26 cellular contexts compared by ENCODE assay signal in the genomic region with DNA sequence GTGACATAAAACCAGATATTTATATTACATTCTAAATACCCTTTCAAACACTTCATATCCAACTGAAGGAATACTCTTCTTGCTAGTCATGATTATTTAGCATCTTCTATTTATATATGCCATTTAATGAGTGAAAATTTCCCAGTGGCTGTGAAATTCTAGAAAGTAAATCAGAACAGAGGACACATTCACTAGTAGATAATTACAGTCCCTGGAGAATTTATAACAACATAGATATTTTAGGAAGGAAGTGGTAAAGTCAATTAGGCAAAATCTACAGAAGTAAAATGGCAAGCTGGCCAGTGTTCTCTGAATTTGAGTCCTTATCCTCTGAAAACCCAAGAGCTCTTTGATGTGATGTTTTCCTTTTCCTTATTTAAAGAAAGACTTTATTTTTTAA.
"Had no signal": no experiment of that assay in that cellular context is flagged by ENCODE, and none has a peak within 500 bp of the region (broad histone marks: within the 10 kb centered on the region; RNA-seq: fewer than 3 reads in every experiment).

No MANE protein-coding gene starts in this region.

- DNase-seq: activated CD4-positive, alpha-beta memory T cell treated with anti-CD3 and anti-CD28 coated beads for 36 hours; activated CD4-positive, alpha-beta T cell treated with anti-CD3 and anti-CD28 coated beads, Interleukin-2, amount 10 ng/mL, durations not matched to agents 7 days and 5 days; activated CD4-positive, CD25-positive, alpha-beta regulatory T cell; activated CD8-positive, alpha-beta memory T cell treated with anti-CD3 and anti-CD28 coated beads for 24 hours; activated effector memory CD4-positive, alpha-beta T cell treated with anti-CD3 and anti-CD28 coated beads, Interleukin-2, amount 50 U/mL, for 16 hours; activated naive CD4-positive, alpha-beta T cell treated with Interleukin-2 at 50 U/mL for 16 hours; activated naive CD8-positive, alpha-beta T cell treated with anti-CD3 and anti-CD28 coated beads, Interleukin-2, amount 50 U/mL, for 24 hours; activated T-cell treated with anti-CD3 and anti-CD28 coated beads, Interleukin-2, amount 50 U/mL, for 4 hours; amniotic stem cell; body of pancreas; central memory CD4-positive, alpha-beta T cell; Kasumi-1; NCI-H1048; NCI-H1694; NCI-H2029; NCI-H2171; NCI-H2227 treated with DMSO at 0.1 percent for 48 hours; NCI-H526; NCI-H82; Peyer's patch; SHP77; T-helper 1 cell had no signal

- H3K4me1 Mint-ChIP-seq: activated CD4-positive, alpha-beta T cell treated with anti-CD3 and anti-CD28 coated beads, Interleukin-2, amount 10 ng/mL, durations not matched to agents 7 days and 5 days; activated naive CD8-positive, alpha-beta T cell treated with anti-CD3 and anti-CD28 coated beads, Interleukin-2, amount 50 U/mL, for 24 hours had no signal

- ATAC-seq: activated naive CD4-positive, alpha-beta T cell treated with anti-CD3 and anti-CD28 coated beads, Interleukin-2, amount 50 U/mL, for 72 hours; activated naive CD8-positive, alpha-beta T cell treated with anti-CD3 and anti-CD28 coated beads, Interleukin-2, amount 50 U/mL, for 24 hours; activated T-cell treated with anti-CD3 and anti-CD28 coated beads, Interleukin-2, amount 50 U/mL, for 4 hours; body of pancreas had no signal

- H3K36me3 ChIP-seq: ascending aorta, Peyer's patch had no signal

- H3K27ac ChIP-seq: ascending aorta, body of pancreas, Peyer's patch, SK-N-MC, VCaP had no signal

- H3K27ac Mint-ChIP-seq: activated CD4-positive, alpha-beta memory T cell treated with anti-CD3 and anti-CD28 coated beads for 36 hours; activated CD4-positive, alpha-beta T cell treated with anti-CD3 and anti-CD28 coated beads, Interleukin-2, amount 10 ng/mL, durations not matched to agents 7 days and 5 days; activated naive CD4-positive, alpha-beta T cell treated with anti-CD3 and anti-CD28 coated beads, Interleukin-2, amount 50 U/mL, for 72 hours; activated naive CD8-positive, alpha-beta T cell treated with anti-CD3 and anti-CD28 coated beads, Interleukin-2, amount 50 U/mL, for 24 hours had no signal

- H3K36me3 Mint-ChIP-seq: activated CD4-positive, alpha-beta memory T cell treated with anti-CD3 and anti-CD28 coated beads for 36 hours; activated naive CD4-positive, alpha-beta T cell treated with anti-CD3 and anti-CD28 coated beads, Interleukin-2, amount 50 U/mL, for 72 hours had no signal

- H3K9me3 Mint-ChIP-seq: activated CD4-positive, alpha-beta T cell treated with anti-CD3 and anti-CD28 coated beads, Interleukin-2, amount 10 ng/mL, durations not matched to agents 7 days and 5 days; activated naive CD4-positive, alpha-beta T cell treated with anti-CD3 and anti-CD28 coated beads, Interleukin-2, amount 50 U/mL, for 72 hours; activated naive CD8-positive, alpha-beta T cell treated with anti-CD3 and anti-CD28 coated beads, Interleukin-2, amount 50 U/mL, for 24 hours; activated T-cell treated with anti-CD3 and anti-CD28 coated beads, Interleukin-2, amount 50 U/mL, for 4 hours had no signal

- H3K27me3 ChIP-seq: ascending aorta, body of pancreas, Peyer's patch had no signal

- H3K9me3 ChIP-seq: ascending aorta, body of pancreas, Peyer's patch had no signal

- H3K4me3 Mint-ChIP-seq: activated CD4-positive, alpha-beta memory T cell treated with anti-CD3 and anti-CD28 coated beads for 36 hours; activated CD4-positive, alpha-beta T cell treated with anti-CD3 and anti-CD28 coated beads, Interleukin-2, amount 10 ng/mL, durations not matched to agents 7 days and 5 days; activated naive CD8-positive, alpha-beta T cell treated with anti-CD3 and anti-CD28 coated beads, Interleukin-2, amount 50 U/mL, for 24 hours; activated T-cell treated with anti-CD3 and anti-CD28 coated beads, Interleukin-2, amount 50 U/mL, for 4 hours had no signal

- H3K4me1 ChIP-seq: ascending aorta, body of pancreas, Peyer's patch had no signal

- H3K4me3 ChIP-seq: ascending aorta, body of pancreas, Peyer's patch, SK-N-MC had no signal
